In the genomic region with DNA sequence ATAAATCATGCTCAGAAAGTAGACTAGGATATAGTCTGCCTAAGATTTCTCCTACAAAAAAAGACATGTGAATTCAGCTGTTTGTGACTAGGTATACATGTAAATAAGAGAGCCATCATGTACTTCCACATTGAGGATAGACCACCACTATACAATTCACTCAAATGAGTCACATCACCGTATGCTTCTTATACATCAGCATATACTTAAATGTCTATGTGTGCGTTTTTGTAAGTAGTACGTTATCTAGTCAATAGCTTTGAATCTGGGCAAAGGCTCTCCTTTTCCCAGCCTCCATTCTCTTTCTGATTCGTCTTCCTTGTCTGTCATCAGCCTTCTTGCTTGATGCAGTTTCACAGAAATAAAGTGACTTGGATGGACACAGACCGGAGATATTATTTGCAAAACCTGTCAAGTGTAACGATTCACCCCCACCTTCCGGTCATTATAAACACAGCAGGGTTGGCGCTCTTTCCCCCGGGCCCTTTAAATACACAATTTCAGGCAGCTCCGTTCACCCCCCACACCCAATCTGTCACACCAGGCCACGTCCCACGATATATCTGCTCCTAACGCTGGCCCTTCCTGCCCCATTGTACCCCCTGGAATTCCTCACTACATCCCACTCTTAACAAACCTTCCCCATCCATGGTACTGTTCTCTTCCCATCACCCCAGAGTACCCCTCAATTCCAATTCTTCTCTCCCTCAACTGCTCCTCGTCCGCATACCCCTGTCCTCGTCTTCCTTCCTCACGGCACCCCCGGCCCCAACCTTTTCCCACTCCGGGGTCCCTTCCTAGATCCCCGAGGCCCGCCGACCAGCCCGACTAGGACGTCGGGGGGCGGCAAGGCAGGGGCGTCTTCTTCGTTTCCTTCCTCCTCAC, we compare ENCODE assay signal across 8 cellular contexts. TPM values are rescaled to one million over a fixed set of nuclear protein-coding genes. Genes with fewer than 3 reads are reported as not detected.
DNase-seq lines count a peak whose midpoint lies in the region; ATAC-seq and TF ChIP-seq lines count a peak whose summit lies in the region.

No MANE protein-coding gene starts in this region.

- H3K4me2 ChIP-seq in MM.1S (ENCODE audit: low read depth, low read length) (peak overlapping the region; percentile 83), smooth muscle cell (peak overlapping the region; percentile 95)

- peak overlapping the region; percentile 88 for H3K9ac ChIP-seq in MM.1S (ENCODE audit: low read length)
- H3K9ac ChIP-seq in smooth muscle cell (ENCODE audit: low read depth), result peak overlapping the region; percentile 95

- peaks cover 8% of the 10 kb centered on the region for H3F3A ChIP-seq in MM.1S (ENCODE audit: insufficient read depth, low read length)
- peaks cover 4% of the 10 kb centered on the region for H3F3A ChIP-seq in smooth muscle cell (ENCODE audit: low read depth)

- no peaks in the 10 kb centered on the region for H3K9me3 ChIP-seq in MM.1S (replicated peaks; ENCODE audit: insufficient read depth, low read length)
- H3K9me3 ChIP-seq in smooth muscle cell (replicated peaks; ENCODE audit: low read depth), result no peaks in the 10 kb centered on the region

- H3K4me3 ChIP-seq in MM.1S (ENCODE audit: low read length) (peak overlapping the region; percentile 96), brain microvascular endothelial cell (ENCODE audit: low read depth, low read length) (peak overlapping the region; percentile 84), smooth muscle cell (peak overlapping the region; percentile 90)

- peak; percentile 38 for TF ChIP-seq CTCF in MM.1S (IDR thresholded peaks at IDR 0.05; ENCODE audit: low read length)
- TF ChIP-seq CTCF in brain microvascular endothelial cell (IDR thresholded peaks at IDR 0.05; ENCODE audit: low read depth, low read length, missing control alignments), result peak; percentile 30
- TF ChIP-seq CTCF in smooth muscle cell (IDR thresholded peaks at IDR 0.05; ENCODE audit: borderline replicate concordance, insufficient read depth, poor library complexity, severe bottlenecking), result no peak

- H3K4me1 ChIP-seq in MM.1S (ENCODE audit: low read length) (peaks cover 7% of the 10 kb centered on the region), smooth muscle cell (ENCODE audit: low read depth) (peaks cover 11% of the 10 kb centered on the region)

- H4K20me1 ChIP-seq in MM.1S (ENCODE audit: insufficient read depth, low read length), result no peaks in the 10 kb centered on the region
- no peaks in the 10 kb centered on the region for H4K20me1 ChIP-seq in smooth muscle cell (ENCODE audit: low read depth)

- DNase-seq in DMS 273 treated with DMSO at 0.1 percent for 48 hours (lab: John Stamatoyannopoulos, UW) (peak; percentile 20), MM.1S (peak; percentile 61), T-helper 2 cell (peak in 3 of 5 experiments; percentile 12 to 75 (median 14)), brain microvascular endothelial cell (peak; percentile 11), iPS-NIHi11 (ENCODE audit: low spot score) (peak; percentile 18), smooth muscle cell (lab: John Stamatoyannopoulos, UW; ENCODE audit: unreplicated experiment) (no peak)

- H2AFZ ChIP-seq in MM.1S (ENCODE audit: low read length) (peak overlapping the region; percentile 100), smooth muscle cell (ENCODE audit: low read depth) (peak overlapping the region; percentile 99)

- no peaks in the 10 kb centered on the region for H3K9me2 ChIP-seq in MM.1S (replicated peaks; ENCODE audit: insufficient read depth, low read length)

- 0 out of 2 replicates have a peak, but pooled peaks cover 9% of the 10 kb centered on the region for H3K79me2 ChIP-seq in MM.1S (ENCODE audit: low read length)
- H3K79me2 ChIP-seq in smooth muscle cell (ENCODE audit: low read depth), result peaks cover 29% of the 10 kb centered on the region

- peak overlapping the region; percentile 86; the same call in 1 of the 2 replicates for H3K27ac ChIP-seq in MM.1S (ENCODE audit: low read length)
- H3K27ac ChIP-seq in brain microvascular endothelial cell, result peak overlapping the region; percentile 93
- peak overlapping the region; percentile 97 for H3K27ac ChIP-seq in smooth muscle cell (ENCODE audit: low read depth)

- H3K27me3 ChIP-seq in MM.1S (replicated peaks; ENCODE audit: insufficient read depth, low read length) (no peaks in the 10 kb centered on the region), brain microvascular endothelial cell (replicated peaks) (no peaks in the 10 kb centered on the region), smooth muscle cell (ENCODE audit: low read depth) (no peaks in the 10 kb centered on the region)

- 5% methylated on average over 28 of the region's 28 CpGs for WGBS in smooth muscle cell (ENCODE audit: low lambda C conversion rate)

- in situ Hi-C loops in brain microvascular endothelial cell (cut with HindIII; ENCODE audit: low pct_ligation_motif_present, low sequenced_read_pairs), result no loop called here

- peak; percentile 29 for ATAC-seq in GM21825 (IDR thresholded peaks at IDR 0.05; ENCODE audit: unreplicated experiment)
- no peak for ATAC-seq in HG02938 (IDR thresholded peaks at IDR 0.05; ENCODE audit: unreplicated experiment)

- H3K36me3 ChIP-seq in MM.1S (replicated peaks; ENCODE audit: insufficient read depth, low read length), result no peaks in the 10 kb centered on the region
- peaks cover 3% of the 10 kb centered on the region for H3K36me3 ChIP-seq in brain microvascular endothelial cell (replicated peaks)
- H3K36me3 ChIP-seq in smooth muscle cell (ENCODE audit: low read depth), result peaks cover 9% of the 10 kb centered on the region

RNA-seq across cellular contexts. Expression of a gene that starts 0.6 kb away (rescaled TPM):
- total RNA-seq in smooth muscle cell, result 15.2 and 27.4 TPM in 2 replicates
- 14.8 and 17.4 TPM in 2 replicates for polyA plus RNA-seq in smooth muscle cell

RNA-seq across cellular contexts. Expression of a gene that starts 40.2 kb away (rescaled TPM):
- 18.3 and 19.2 TPM in 2 replicates for total RNA-seq in smooth muscle cell
- polyA plus RNA-seq in smooth muscle cell, result 17.5 and 19.5 TPM in 2 replicates
